8 cellular contexts compared by ENCODE assay signal in genomic region chr16:84699712-84700517, GRCh38. TPM values are rescaled to one million over a fixed set of nuclear protein-coding genes. Genes with fewer than 3 reads are reported as not detected.
A peak's percentile ranks its signal among the peaks of the same experiment; 100 is the strongest.
DNase-seq lines count a peak whose midpoint lies in the region; ATAC-seq lines count a peak whose summit lies in the region.

TSS of gene USP10 (plus strand) at chr16:84700000. CDS start at chr16:84700091, 91 bp downstream.

- DNase-seq in CD1c-positive myeloid dendritic cell (ENCODE audit: extremely low spot score) (peak; percentile 94), NOMO-1 (lab: John Stamatoyannopoulos, UW; ENCODE audit: unreplicated experiment in 2 of 2) (peak; percentile 69 to 86)
- DNase-seq in activated CD8-positive, alpha-beta memory T cell treated with anti-CD3 and anti-CD28 coated beads for 48 hours (ENCODE audit: low read depth in 2 of 3, low spot score in 2 of 3), result peak; percentile 60 to 80 (median 73)
- DNase-seq in stimulated activated CD8-positive, alpha-beta memory T cell treated with anti-CD3 and anti-CD28 coated beads, Interleukin-15, amount 100 ng/mL, for 24 hours (ENCODE audit: low read depth), result peak; percentile 61

- H3K27ac ChIP-seq in mesodermal cell (ENCODE audit: low read depth, low read length, severe bottlenecking), result peak within 1 kb of the TSS; percentile 20

- peak within 1 kb of the TSS; percentile 96 for H3K4me3 ChIP-seq in mesodermal cell (ENCODE audit: extremely low read depth, insufficient read depth, low read length, poor library complexity, severe bottlenecking)

- in situ Hi-C loops in endometrial microvascular endothelial cells (cut with HindIII; ENCODE audit: inconsistent ontology term, low pct_unique_long_range_greater_than_20kb, low sequenced_read_pairs), result no loop called here

- peak; percentile 73 for ATAC-seq in GM19351 (IDR thresholded peaks at IDR 0.05; ENCODE audit: unreplicated experiment)
- peak; percentile 83 for ATAC-seq in HG03521 (IDR thresholded peaks at IDR 0.05; ENCODE audit: unreplicated experiment)

- H3K36me3 ChIP-seq in mesodermal cell (ENCODE audit: control insufficient read depth, insufficient read depth, low read length), result peaks cover 4% of the 10 kb centered on the region

- no peaks in the 10 kb centered on the region for H3K9me3 ChIP-seq in mesodermal cell (ENCODE audit: control insufficient read depth, low read length)

- WGBS in mesodermal cell (ENCODE audit: insufficient coverage in 2 of 2), 2 experiments, result 0% methylated on average over 47 to 88 of the region's 106 CpGs

- no peaks in the 10 kb centered on the region for H3K4me1 ChIP-seq in mesodermal cell (ENCODE audit: control insufficient read depth, insufficient read depth, low read length, poor library complexity, severe bottlenecking)

RNA-seq across cellular contexts. Expression of gene USP10, which starts in this region (rescaled TPM):
- total RNA-seq in endometrial microvascular endothelial cells (ENCODE audit: inconsistent ontology term), result 92.3 TPM
- 68.9 TPM for polyA plus RNA-seq in mesodermal cell (2013, experiment 1 of 2)
- 72.2 TPM for polyA plus RNA-seq in mesodermal cell (2013, experiment 2 of 2)

Comparison
In these comparisons a context has a peak if more than half of its experiments do, and no peak if none do; other contexts are left out.
1. Peak in every context shown above with its lines: DNase-seq, ATAC-seq, H3K4me3 ChIP-seq and H3K27ac ChIP-seq.